In the genomic region with DNA sequence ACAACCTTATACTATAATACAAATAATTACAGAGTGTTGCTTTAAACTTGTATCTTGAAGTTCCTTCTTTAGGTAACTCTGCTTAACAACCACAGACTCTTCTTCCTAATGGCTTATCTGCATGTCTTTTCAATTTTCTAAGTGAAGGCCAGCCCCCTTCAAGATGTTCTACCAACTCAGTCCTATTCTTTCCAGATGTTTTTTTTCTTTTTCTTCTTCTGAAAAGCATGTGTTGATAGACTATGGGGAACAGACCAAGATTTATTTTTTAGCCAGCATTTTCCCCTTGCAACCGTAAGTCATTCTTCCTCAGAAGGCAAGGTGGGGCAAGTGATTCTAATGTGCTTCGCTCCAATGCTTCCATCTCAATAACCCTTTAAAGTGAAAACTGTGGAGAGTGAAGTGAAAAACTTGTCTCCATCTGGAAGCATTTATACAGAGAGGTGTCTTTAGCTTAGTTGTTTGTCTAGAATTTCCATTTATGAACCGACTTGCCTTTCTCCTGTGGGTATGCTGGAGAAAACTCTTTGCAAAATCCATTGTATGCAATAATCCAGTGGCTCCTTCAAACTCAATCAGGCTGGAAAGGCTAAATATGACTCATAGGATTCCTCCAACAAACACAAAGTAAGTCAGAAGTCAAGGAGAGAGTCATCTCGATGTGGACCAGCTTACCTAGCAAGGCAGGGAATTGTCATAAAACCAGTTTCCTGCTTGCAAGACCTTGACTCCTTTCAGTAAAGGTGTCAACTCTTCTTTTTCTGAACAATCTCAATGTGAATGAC, we compare ENCODE assay signal across 8 cellular contexts.
A peak's percentile ranks its signal among the peaks of the same experiment; 100 is the strongest.
DNase-seq lines count a peak whose midpoint lies in the region; ATAC-seq and TF ChIP-seq lines count a peak whose summit lies in the region.

No MANE protein-coding gene starts in this region.

- peaks cover 81% of the 10 kb centered on the region for H3K4me1 ChIP-seq in suprapubic skin

- no peaks in the 10 kb centered on the region for H3K9me3 Mint-ChIP-seq in activated CD4-positive, alpha-beta T cell treated with anti-CD3 and anti-CD28 coated beads for 36 hours (ENCODE audit: low read depth)
- no peaks in the 10 kb centered on the region for H3K9me3 Mint-ChIP-seq in activated T-helper 1 cell treated with anti-CD3 and anti-CD28 coated beads, Interleukin-12 subunit alpha, Interleukin-12 subunit beta, Interleukin-2, Interleukin-4 antibody, amounts not matched to agents 30 ng/mL and 10 ng/mL and 1 ng/mL, durations not matched to agents 14 hours and 24 hours and 36 hours

- CTCF ChIA-PET in activated CD4-positive, alpha-beta T cell treated with anti-CD3 and anti-CD28 coated beads for 36 hours (lab: Charles Lee): interaction anchor here (0.8 to 1.6 kb wide), 3 partner anchors 8 to 71 kb away, joined by 3 to 4 read pairs (median 3); no protein-coding TSS in a partner anchor

- no peak for TF ChIP-seq EP300 in suprapubic skin (IDR thresholded peaks at IDR 0.05)

- no peak for DNase-seq in activated CD4-positive, alpha-beta T cell treated with anti-CD3 and anti-CD28 coated beads for 36 hours
- DNase-seq in activated CD4-positive, alpha-beta T cell treated with anti-CD3 and anti-CD28 coated beads, Interleukin-2, amount 50 U/mL, for 48 hours: no peak
- no peak for DNase-seq in activated T-helper 1 cell treated with anti-CD3 and anti-CD28 coated beads, Interleukin-12 subunit alpha, Interleukin-12 subunit beta, Interleukin-2, Interleukin-4 antibody, amounts not matched to agents 30 ng/mL and 10 ng/mL and 1 ng/mL, durations not matched to agents 14 hours and 24 hours and 36 hours (ENCODE audit: low spot score)
- DNase-seq in left ventricle myocardium superior (no peak), suprapubic skin (ENCODE audit: low spot score in 2 of 2) (no peak), anterior cingulate cortex (lab: John Stamatoyannopoulos, UW) (no peak), NCI-H2227 treated with DMSO at 0.1 percent for 48 hours (lab: John Stamatoyannopoulos, UW) (no peak)

- H3K27me3 ChIP-seq in suprapubic skin: no peaks in the 10 kb centered on the region

- H3K4me3 Mint-ChIP-seq in activated CD4-positive, alpha-beta T cell treated with anti-CD3 and anti-CD28 coated beads for 36 hours: peak overlapping the region; percentile 16
- peak overlapping the region; percentile 31 for H3K4me3 Mint-ChIP-seq in activated T-helper 1 cell treated with anti-CD3 and anti-CD28 coated beads, Interleukin-12 subunit alpha, Interleukin-12 subunit beta, Interleukin-2, Interleukin-4 antibody, amounts not matched to agents 30 ng/mL and 10 ng/mL and 1 ng/mL, durations not matched to agents 14 hours and 24 hours and 36 hours

- WGBS in suprapubic skin: 51% methylated on average over 4 of the region's 4 CpGs

- intact Hi-C loops in activated CD4-positive, alpha-beta T cell treated with anti-CD3 and anti-CD28 coated beads for 36 hours (cut with DNase I, micrococcal nuclease): loop anchor here (2.0 to 5.0 kb wide), 5 partner anchors 26 to 247 kb away; a partner anchor contains a TSS
- intact Hi-C loops in activated T-helper 1 cell treated with anti-CD3 and anti-CD28 coated beads, Interleukin-12 subunit alpha, Interleukin-12 subunit beta, Interleukin-2, Interleukin-4 antibody, amounts not matched to agents 30 ng/mL and 10 ng/mL and 1 ng/mL, durations not matched to agents 14 hours and 24 hours and 36 hours (cut with micrococcal nuclease): loop anchor here (2.0 kb wide), 1 partner anchor 34 kb away; no protein-coding TSS in a partner anchor
- intact Hi-C loops in left ventricle myocardium superior (cut with micrococcal nuclease): no loop called here

- peaks cover 30% of the 10 kb centered on the region for H3K36me3 Mint-ChIP-seq in activated CD4-positive, alpha-beta T cell treated with anti-CD3 and anti-CD28 coated beads for 36 hours (ENCODE audit: low read depth)
- peaks cover 19% of the 10 kb centered on the region for H3K36me3 Mint-ChIP-seq in activated T-helper 1 cell treated with anti-CD3 and anti-CD28 coated beads, Interleukin-12 subunit alpha, Interleukin-12 subunit beta, Interleukin-2, Interleukin-4 antibody, amounts not matched to agents 30 ng/mL and 10 ng/mL and 1 ng/mL, durations not matched to agents 14 hours and 24 hours and 36 hours (ENCODE audit: low read depth)

- peaks cover 86% of the 10 kb centered on the region for H3K4me1 Mint-ChIP-seq in activated CD4-positive, alpha-beta T cell treated with anti-CD3 and anti-CD28 coated beads for 36 hours
- H3K4me1 Mint-ChIP-seq in activated T-helper 1 cell treated with anti-CD3 and anti-CD28 coated beads, Interleukin-12 subunit alpha, Interleukin-12 subunit beta, Interleukin-2, Interleukin-4 antibody, amounts not matched to agents 30 ng/mL and 10 ng/mL and 1 ng/mL, durations not matched to agents 14 hours and 24 hours and 36 hours (ENCODE audit: low read depth): peaks cover 75% of the 10 kb centered on the region

- peak overlapping the region; percentile 72 for H3K27ac ChIP-seq in suprapubic skin

- H3K36me3 ChIP-seq in suprapubic skin: no peaks in the 10 kb centered on the region

- TF ChIP-seq CTCF in suprapubic skin (IDR thresholded peaks at IDR 0.05): no peak

- peak overlapping the region; percentile 89 for H3K27ac Mint-ChIP-seq in activated CD4-positive, alpha-beta T cell treated with anti-CD3 and anti-CD28 coated beads for 36 hours
- peak overlapping the region; percentile 89 for H3K27ac Mint-ChIP-seq in activated T-helper 1 cell treated with anti-CD3 and anti-CD28 coated beads, Interleukin-12 subunit alpha, Interleukin-12 subunit beta, Interleukin-2, Interleukin-4 antibody, amounts not matched to agents 30 ng/mL and 10 ng/mL and 1 ng/mL, durations not matched to agents 14 hours and 24 hours and 36 hours

- POLR2A ChIA-PET in activated CD4-positive, alpha-beta T cell treated with anti-CD3 and anti-CD28 coated beads for 36 hours (lab: Charles Lee): no interaction called here

- H3K9me3 ChIP-seq in suprapubic skin: no peaks in the 10 kb centered on the region

- no peak overlapping the region for H3K4me3 ChIP-seq in suprapubic skin

- ATAC-seq in activated CD4-positive, alpha-beta T cell treated with anti-CD3 and anti-CD28 coated beads for 36 hours: peak; percentile 47
- peak; percentile 53 for ATAC-seq in left ventricle myocardium superior
- no peak for ATAC-seq in GM19463 (IDR thresholded peaks at IDR 0.05; ENCODE audit: unreplicated experiment)

- no peak for TF ChIP-seq POLR2A in suprapubic skin (IDR thresholded peaks at IDR 0.05)

- H3K27me3 Mint-ChIP-seq in activated CD4-positive, alpha-beta T cell treated with anti-CD3 and anti-CD28 coated beads for 36 hours: no peaks in the 10 kb centered on the region
- H3K27me3 Mint-ChIP-seq in activated T-helper 1 cell treated with anti-CD3 and anti-CD28 coated beads, Interleukin-12 subunit alpha, Interleukin-12 subunit beta, Interleukin-2, Interleukin-4 antibody, amounts not matched to agents 30 ng/mL and 10 ng/mL and 1 ng/mL, durations not matched to agents 14 hours and 24 hours and 36 hours (ENCODE audit: insufficient read depth): no peaks in the 10 kb centered on the region
